Comparison of ENCODE assay signal across 7 cellular contexts in the genomic region with DNA sequence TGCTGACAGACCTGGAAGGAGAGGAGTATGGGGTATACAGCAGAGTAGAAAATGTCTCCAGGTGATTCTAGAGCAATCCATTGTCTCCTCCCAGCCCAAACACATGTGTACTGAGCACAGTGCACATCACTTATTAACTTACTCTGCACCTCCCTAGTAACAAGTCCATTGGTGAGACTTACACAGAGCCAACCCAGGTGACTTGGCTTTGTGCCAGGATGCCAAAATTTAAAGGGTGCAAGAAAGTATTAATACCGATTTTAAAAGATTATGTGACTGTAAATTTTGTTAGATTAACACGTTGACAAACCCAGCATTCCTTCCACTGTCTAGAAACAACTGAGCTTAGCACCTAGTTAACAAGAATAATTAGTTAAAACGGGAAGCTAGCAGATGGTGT. TPM values are rescaled to one million over a fixed set of nuclear protein-coding genes. Genes with fewer than 3 reads are reported as not detected.
DNase-seq lines count a peak whose midpoint lies in the region; ATAC-seq, FAIRE-seq and TF ChIP-seq lines count a peak whose summit lies in the region.
"Not testable (repeated sequence)": the region's sequence is repeated elsewhere in the genome, so short reads cannot be mapped to it uniquely, and the experiment has no call there.
"Had no signal": no experiment of that assay in that cellular context is flagged by ENCODE, and none has a peak within 500 bp of the region (broad histone marks: within the 10 kb centered on the region; RNA-seq: fewer than 3 reads in every experiment).

No MANE protein-coding gene starts in this region.

- peak; percentile 5 for ATAC-seq in left colon
- not testable (repeated sequence) for ATAC-seq in HepG2

- not testable (repeated sequence) for H3K9me3 ChIP-seq in HepG2 (ENCODE audit: low read length)

- not testable (repeated sequence) for H3K4me3 ChIP-seq in HepG2 (replicated peaks in 1 of 3; ENCODE audit: insufficient read depth in 1 of 3, low read depth in 2 of 3, low read length in 3 of 3)

- not testable (repeated sequence) for H3K27me3 ChIP-seq in HepG2 (ENCODE audit: control insufficient read depth in 1 of 2, insufficient read depth in 2 of 2, low read length in 2 of 2)

- in situ Hi-C loops in HepG2 (cut with HindIII; ENCODE audit: extremely low pct_ligation_motif_present, low pct_unique_long_range_greater_than_20kb) = not testable (repeated sequence)

- H3K36me3 ChIP-seq in HepG2 (replicated peaks in 1 of 2; ENCODE audit: control insufficient read depth in 1 of 2, insufficient read depth in 2 of 2, low read length in 2 of 2) = not testable (repeated sequence)

- POLR2A ChIA-PET in HepG2 (lab: Yijun Ruan, JAX) = not testable (repeated sequence)

- not testable (repeated sequence) for H4K20me1 ChIP-seq in HepG2 (ENCODE audit: insufficient read depth, low read length)

- 47% methylated on average over 3 of the region's 3 CpGs for WGBS in HepG2 (ENCODE audit: low lambda C conversion rate)

- not testable (repeated sequence) for TF ChIP-seq CTCF in HepG2 (CRISPR knock-in tag; IDR thresholded peaks at IDR 0.05)

- CTCF ChIA-PET in HepG2 (lab: Yijun Ruan, JAX; ENCODE audit: low intra/inter-chr PET ratio, low total read pairs) = not testable (repeated sequence)

- not testable (repeated sequence) for TF ChIP-seq RAD21 in HepG2 (CRISPR knock-in tag; IDR thresholded peaks at IDR 0.05)

- FAIRE-seq in HepG2 (lab: Jason Lieb, UNC) = not testable (repeated sequence)

- not testable (repeated sequence) for TF ChIP-seq EP300 in HepG2 (IDR thresholded peaks at IDR 0.05; ENCODE audit: low read depth in 2 of 2, low read length in 2 of 2); HepG2 (CRISPR knock-in tag; IDR thresholded peaks at IDR 0.05; ENCODE audit: borderline replicate concordance)

- not testable (repeated sequence) for H3K27ac ChIP-seq in HepG2 (ENCODE audit: extremely low read length, insufficient read depth, low read length)

- H3K4me2 ChIP-seq in HepG2 (ENCODE audit: low read depth, low read length) = not testable (repeated sequence)

- peak; percentile 12 for DNase-seq in NCI-H69 (lab: John Stamatoyannopoulos, UW)
- not testable (repeated sequence) for DNase-seq in left colon; HepG2 (ENCODE audit: low spot score)

- H3K9ac ChIP-seq in HepG2 (ENCODE audit: insufficient read depth, low read depth, low read length) = not testable (repeated sequence)

- not testable (repeated sequence) for H2AFZ ChIP-seq in HepG2 (ENCODE audit: low read length)

- not testable (repeated sequence) for TF ChIP-seq POLR2A in HepG2 (IDR thresholded peaks at IDR 0.05; ENCODE audit: insufficient read depth in 1 of 2, low read depth in 2 of 2, low read length in 2 of 2)

- intact Hi-C loops in left colon (cut with DNase I, micrococcal nuclease); HepG2 (cut with micrococcal nuclease; ENCODE audit: unreplicated experiment): not testable (repeated sequence)

- BruUV-seq in HepG2 (replicated peaks; lab: Mats Ljungman, UMichigan) = not testable (repeated sequence)

- H3K4me1 ChIP-seq in HepG2 (ENCODE audit: insufficient read depth, low read length) = peaks cover 25% of the 10 kb centered on the region

- not testable (repeated sequence) for H3K79me2 ChIP-seq in HepG2 (ENCODE audit: insufficient read depth, low read length)

TF ChIP-seq in HepG2, 621 proteins besides CTCF, POLR2A, EP300 and RAD21:
- peak; percentile 95 for TF ChIP-seq LCORL (IDR thresholded peaks at IDR 0.05)
- TF ChIP-seq LCORL (CRISPR knock-in tag; IDR thresholded peaks at IDR 0.05) = not testable (repeated sequence)

RNA-seq across cellular contexts. Expression of a gene that starts 4.3 kb away (rescaled TPM):
- total RNA-seq in left colon (10 to 100 TPM; 31.8 to 43.2 TPM), HepG2 (2016; rRNA removed; fragmentation: Illumina TruSeq; extraction: Trizol) (38.2 and 40.0 TPM in 2 replicates)
- total RNA-seq in HepG2 (2016; cell fraction: cytosol; rRNA removed; fragmentation: Illumina TruSeq; extraction: Trizol; ENCODE audit: low read depth) = 10.7 and 12.6 TPM in 2 replicates
- 37.5 and 39.4 TPM in 2 replicates for total RNA-seq in HepG2 (2016; cell fraction: insoluble cytoplasmic fraction; rRNA removed; fragmentation: Illumina TruSeq; extraction: Trizol)
- 19.6 and 20.4 TPM in 2 replicates for total RNA-seq in HepG2 (2016; cell fraction: membrane; rRNA removed; fragmentation: Illumina TruSeq; extraction: Trizol)
- 18.4 and 18.8 TPM in 2 replicates for total RNA-seq in HepG2 (2016; cell fraction: nucleus; rRNA removed; fragmentation: Illumina TruSeq; extraction: Trizol)
- 24.7 and 24.8 TPM in 2 replicates for polyA plus RNA-seq in HepG2 (2011; rRNA removed)
- polyA plus RNA-seq in HepG2 (2011; cell fraction: cytosol; rRNA removed) = 15.5 and 22.3 TPM in 2 replicates
- polyA plus RNA-seq in HepG2 (2011; cell fraction: nucleus; rRNA removed) = 19.3 and 24.1 TPM in 2 replicates
- polyA plus RNA-seq in HepG2 (2012) = 25.5 and 32.5 TPM in 2 replicates
- 12.3 and 12.4 TPM in 2 replicates for polyA plus RNA-seq in HepG2 (2016; cell fraction: cytosol; fragmentation: Illumina TruSeq; extraction: Trizol; ENCODE audit: low read depth)
- polyA plus RNA-seq in HepG2 (2016; cell fraction: insoluble cytoplasmic fraction; fragmentation: Illumina TruSeq; extraction: Trizol; ENCODE audit: low read depth) = 50.1 and 54.3 TPM in 2 replicates
- 19.3 and 20.8 TPM in 2 replicates for polyA plus RNA-seq in HepG2 (2016; cell fraction: membrane; fragmentation: Illumina TruSeq; extraction: Trizol; ENCODE audit: low read depth)
- polyA plus RNA-seq in HepG2 (2016; cell fraction: nucleus; fragmentation: Illumina TruSeq; extraction: Trizol; ENCODE audit: insufficient read depth, low read depth) = 39.6 and 44.6 TPM in 2 replicates
- 7.3 and 27.3 TPM in 2 replicates for polyA minus RNA-seq in HepG2 (2011; rRNA and poly(A)+ RNA removed; ENCODE audit: low replicate concordance)
- 10.4 and 11.1 TPM in 2 replicates for polyA minus RNA-seq in HepG2 (2011; cell fraction: cytosol; rRNA and poly(A)+ RNA removed)
- polyA minus RNA-seq in HepG2 (2011; cell fraction: nucleus; rRNA and poly(A)+ RNA removed) = 10.9 and 11.7 TPM in 2 replicates

RNA-seq across cellular contexts. Expression of a gene that starts 39.5 kb away (rescaled TPM):
- total RNA-seq in left colon (10 to 100 TPM; 38.3 to 46.0 TPM), HepG2 (2016; rRNA removed; fragmentation: Illumina TruSeq; extraction: Trizol) (45.1 and 49.4 TPM in 2 replicates)
- total RNA-seq in HepG2 (2016; cell fraction: cytosol; rRNA removed; fragmentation: Illumina TruSeq; extraction: Trizol; ENCODE audit: low read depth) = 15.8 and 17.4 TPM in 2 replicates
- 42.9 and 43.7 TPM in 2 replicates for total RNA-seq in HepG2 (2016; cell fraction: insoluble cytoplasmic fraction; rRNA removed; fragmentation: Illumina TruSeq; extraction: Trizol)
- 15.2 and 18.0 TPM in 2 replicates for total RNA-seq in HepG2 (2016; cell fraction: membrane; rRNA removed; fragmentation: Illumina TruSeq; extraction: Trizol)
- total RNA-seq in HepG2 (2016; cell fraction: nucleus; rRNA removed; fragmentation: Illumina TruSeq; extraction: Trizol) = 19.7 and 22.2 TPM in 2 replicates
- 23.9 and 25.0 TPM in 2 replicates for polyA plus RNA-seq in HepG2 (2011; rRNA removed)
- 35.5 and 38.0 TPM in 2 replicates for polyA plus RNA-seq in HepG2 (2011; cell fraction: cytosol; rRNA removed)
- 29.3 and 34.3 TPM in 2 replicates for polyA plus RNA-seq in HepG2 (2011; cell fraction: nucleus; rRNA removed)
- 33.9 and 38.4 TPM in 2 replicates for polyA plus RNA-seq in HepG2 (2012)
- 13.9 and 14.7 TPM in 2 replicates for polyA plus RNA-seq in HepG2 (2016; cell fraction: cytosol; fragmentation: Illumina TruSeq; extraction: Trizol; ENCODE audit: low read depth)
- 59.7 and 60.2 TPM in 2 replicates for polyA plus RNA-seq in HepG2 (2016; cell fraction: insoluble cytoplasmic fraction; fragmentation: Illumina TruSeq; extraction: Trizol; ENCODE audit: low read depth)
- 15.8 and 16.6 TPM in 2 replicates for polyA plus RNA-seq in HepG2 (2016; cell fraction: membrane; fragmentation: Illumina TruSeq; extraction: Trizol; ENCODE audit: low read depth)
- polyA plus RNA-seq in HepG2 (2016; cell fraction: nucleus; fragmentation: Illumina TruSeq; extraction: Trizol; ENCODE audit: insufficient read depth, low read depth) = 35.6 and 46.5 TPM in 2 replicates
- 19.9 and 41.3 TPM in 2 replicates for polyA minus RNA-seq in HepG2 (2011; rRNA and poly(A)+ RNA removed; ENCODE audit: low replicate concordance)
- polyA minus RNA-seq in HepG2 (2011; cell fraction: cytosol; rRNA and poly(A)+ RNA removed) = 10.0 and 12.1 TPM in 2 replicates
- 9.8 and 13.7 TPM in 2 replicates for polyA minus RNA-seq in HepG2 (2011; cell fraction: nucleus; rRNA and poly(A)+ RNA removed)

RNA-seq across cellular contexts. Expression of a gene that starts 58.8 kb away (rescaled TPM):
- total RNA-seq in left colon (1 to 10 TPM; 1.1 to 3.4 TPM), HepG2 (2016; rRNA removed; fragmentation: Illumina TruSeq; extraction: Trizol) (0.13 and 0.27 TPM in 2 replicates)
- 0.18 TPM in 1 of 2 replicates, not detected in the other for total RNA-seq in HepG2 (2016; cell fraction: cytosol; rRNA removed; fragmentation: Illumina TruSeq; extraction: Trizol; ENCODE audit: low read depth)
- 0.12 and 0.41 TPM in 2 replicates for total RNA-seq in HepG2 (2016; cell fraction: insoluble cytoplasmic fraction; rRNA removed; fragmentation: Illumina TruSeq; extraction: Trizol)
- total RNA-seq in HepG2 (2016; cell fraction: membrane; rRNA removed; fragmentation: Illumina TruSeq; extraction: Trizol) = 0.03 and 0.15 TPM in 2 replicates
- 0.47 and 0.65 TPM in 2 replicates for total RNA-seq in HepG2 (2016; cell fraction: nucleus; rRNA removed; fragmentation: Illumina TruSeq; extraction: Trizol)
- 0.55 and 0.85 TPM in 2 replicates for polyA plus RNA-seq in HepG2 (2011; rRNA removed)
- 0.13 and 0.21 TPM in 2 replicates for polyA plus RNA-seq in HepG2 (2011; cell fraction: cytosol; rRNA removed)
- 7.7 and 8.1 TPM in 2 replicates for polyA plus RNA-seq in HepG2 (2011; cell fraction: nucleus; rRNA removed)
- polyA plus RNA-seq in HepG2 (2012) = 0.16 and 0.34 TPM in 2 replicates
- polyA plus RNA-seq in HepG2 (2016; cell fraction: cytosol; fragmentation: Illumina TruSeq; extraction: Trizol; ENCODE audit: low read depth) = 0.03 TPM in 2 replicates
- polyA plus RNA-seq in HepG2 (2016; cell fraction: insoluble cytoplasmic fraction; fragmentation: Illumina TruSeq; extraction: Trizol; ENCODE audit: low read depth) = 0.19 and 0.23 TPM in 2 replicates
- polyA plus RNA-seq in HepG2 (2016; cell fraction: membrane; fragmentation: Illumina TruSeq; extraction: Trizol; ENCODE audit: low read depth) = 0.05 TPM in 2 replicates
- polyA plus RNA-seq in HepG2 (2016; cell fraction: nucleus; fragmentation: Illumina TruSeq; extraction: Trizol; ENCODE audit: insufficient read depth, low read depth) = 1.6 and 2.9 TPM in 2 replicates
- 0.14 and 3.1 TPM in 2 replicates for polyA minus RNA-seq in HepG2 (2011; rRNA and poly(A)+ RNA removed; ENCODE audit: low replicate concordance)
- 0.20 and 0.44 TPM in 2 replicates for polyA minus RNA-seq in HepG2 (2011; cell fraction: cytosol; rRNA and poly(A)+ RNA removed)
- polyA minus RNA-seq in HepG2 (2011; cell fraction: nucleus; rRNA and poly(A)+ RNA removed) = 0.77 and 2.9 TPM in 2 replicates
- polyA plus RNA-seq: AG04450; CD14-positive monocyte; CD4-positive, alpha-beta memory T cell; CD4-positive, CD25-positive, alpha-beta regulatory T cell had no signal
